Comparison of ENCODE assay signal across 9 cellular contexts in genomic region chr6:112618796-112619195, GRCh38.
A peak's percentile ranks its signal among the peaks of the same experiment; 100 is the strongest.
DNase-seq lines count a peak whose midpoint lies in the region; ATAC-seq, FAIRE-seq and TF ChIP-seq lines count a peak whose summit lies in the region.
"Had no signal": no experiment of that assay in that cellular context is flagged by ENCODE, and none has a peak within 500 bp of the region (broad histone marks: within the 10 kb centered on the region; RNA-seq: fewer than 3 reads in every experiment).

No MANE protein-coding gene starts in this region.

- H4K8ac ChIP-seq in H1 (ENCODE audit: extremely low read depth, insufficient read depth, low read length), result no peak overlapping the region

- no peaks in the 10 kb centered on the region for H3F3A ChIP-seq in GM23248 (ENCODE audit: insufficient read depth)

- H2BK120ac ChIP-seq in H1 (replicated peaks; ENCODE audit: low read depth, low read length), result no peak overlapping the region

- intact Hi-C loops in ovary (cut with DNase I) (no loop called here), gastrocnemius medialis (cut with DNase I; ENCODE audit: low total_unique reads) (no loop called here)

- no peaks in the 10 kb centered on the region for H3K36me3 ChIP-seq in GM23248 (ENCODE audit: low read depth)
- no peaks in the 10 kb centered on the region for H3K36me3 ChIP-seq in H1 (ENCODE audit: control insufficient read depth in 2 of 4, insufficient read depth in 4 of 4, low read length in 3 of 4)
- H3K36me3 ChIP-seq in ovary, result no peaks in the 10 kb centered on the region
- H3K36me3 ChIP-seq in gastrocnemius medialis, result no peaks in the 10 kb centered on the region

- TF ChIP-seq EP300 in H1 (IDR thresholded peaks at IDR 0.05; ENCODE audit: borderline replicate concordance in 1 of 2, low read depth in 2 of 2, low read length in 2 of 2), result no peak
- no peak for TF ChIP-seq EP300 in ovary (IDR thresholded peaks at IDR 0.05)

- peak; percentile 28 for FAIRE-seq in H1 (lab: Jason Lieb, UNC)

- H3K4me2 ChIP-seq in GM23248 (ENCODE audit: unreplicated experiment) (no peak overlapping the region), H1 (ENCODE audit: insufficient read depth in 1 of 2, low read depth in 2 of 2, low read length in 2 of 2) (no peak overlapping the region)

- H3K56ac ChIP-seq in H1 (replicated peaks; ENCODE audit: insufficient read length, low read depth, low read length), result no peak overlapping the region

- H3K4me1 Mint-ChIP-seq in activated CD8-positive, alpha-beta T cell treated with anti-CD3 and anti-CD28 coated beads, Interleukin-2, amount 10 ng/mL, durations not matched to agents 7 days and 5 days (ENCODE audit: low read depth), result no peaks in the 10 kb centered on the region
- H3K4me1 Mint-ChIP-seq: activated naive CD4-positive, alpha-beta T cell treated with anti-CD3 and anti-CD28 coated beads, Interleukin-2, amount 50 U/mL, for 24 hours had no signal

- no peak for ATAC-seq in gastrocnemius medialis
- ATAC-seq in activated CD8-positive, alpha-beta T cell treated with anti-CD3 and anti-CD28 coated beads, Interleukin-2, amount 10 ng/mL, durations not matched to agents 7 days and 5 days, result no peak

- no peak overlapping the region for H3K18ac ChIP-seq in H1 (ENCODE audit: extremely low read depth, low read length)

- H3K27me3 ChIP-seq in GM23248 (replicated peaks; ENCODE audit: insufficient read depth) (no peaks in the 10 kb centered on the region), H1 (replicated peaks in 1 of 4; ENCODE audit: control insufficient read depth in 3 of 4, extremely low read depth in 1 of 4, insufficient read depth in 3 of 4, low read length in 3 of 4) (no peaks in the 10 kb centered on the region), ovary (no peaks in the 10 kb centered on the region), gastrocnemius medialis (no peaks in the 10 kb centered on the region)

- TF ChIP-seq POLR2A in H1 (IDR thresholded peaks at IDR 0.05; ENCODE audit: control extremely low read depth in 1 of 2, low read depth in 2 of 2, low read length in 2 of 2) (no peak), ovary (IDR thresholded peaks at IDR 0.05) (no peak), gastrocnemius medialis (IDR thresholded peaks at IDR 0.05) (no peak)

- no peak overlapping the region for H3K23ac ChIP-seq in H1 (ENCODE audit: insufficient read length)

- H2BK12ac ChIP-seq in H1 (ENCODE audit: low read depth, low read length), result no peak overlapping the region

- H3K4me3 Mint-ChIP-seq in activated CD8-positive, alpha-beta T cell treated with anti-CD3 and anti-CD28 coated beads, Interleukin-2, amount 10 ng/mL, durations not matched to agents 7 days and 5 days, result no peak overlapping the region
- H3K4me3 Mint-ChIP-seq: activated naive CD4-positive, alpha-beta T cell treated with anti-CD3 and anti-CD28 coated beads, Interleukin-2, amount 50 U/mL, for 24 hours had no signal

- H3K9me2 ChIP-seq in GM23248 (ENCODE audit: insufficient read depth), result no peaks in the 10 kb centered on the region

- POLR2A ChIA-PET in H1 (lab: Charles Lee; ENCODE audit: partially characterized antibody), result no interaction called here
- POLR2A ChIA-PET in activated CD8-positive, alpha-beta T cell treated with anti-CD3 and anti-CD28 coated beads, Interleukin-2, amount 10 ng/mL, durations not matched to agents 7 days and 5 days (lab: Charles Lee), result no interaction called here

- TF ChIP-seq RAD21 in H1 (IDR thresholded peaks at IDR 0.05 in 1 of 2, conservative IDR thresholded peaks at IDR 0.05 in 1 of 2; ENCODE audit: low read depth in 2 of 2, low read length in 2 of 2), result peak; percentile 71 to 77

- H3K23me2 ChIP-seq in H1 (ENCODE audit: low read depth, low read length), result no peaks in the 10 kb centered on the region

- H3K27ac Mint-ChIP-seq in activated CD8-positive, alpha-beta T cell treated with anti-CD3 and anti-CD28 coated beads, Interleukin-2, amount 10 ng/mL, durations not matched to agents 7 days and 5 days, result no peak overlapping the region
- H3K27ac Mint-ChIP-seq: activated naive CD4-positive, alpha-beta T cell treated with anti-CD3 and anti-CD28 coated beads, Interleukin-2, amount 50 U/mL, for 24 hours had no signal

- DNase-seq in GM23248, result peak; percentile 25
- DNase-seq in M059J (ENCODE audit: low read depth), result peak; percentile 52
- DNase-seq in H1 (ENCODE audit: low read depth in 1 of 2, low spot score in 2 of 2), result no peak
- DNase-seq in ovary, result peak in 4 of 5 donors; percentile 22 to 46 (median 32)
- DNase-seq in gastrocnemius medialis, result no peak
- DNase-seq in COR-L47 (lab: John Stamatoyannopoulos, UW), result no peak
- DNase-seq in activated CD8-positive, alpha-beta T cell treated with anti-CD3 and anti-CD28 coated beads, Interleukin-2, amount 10 ng/mL, durations not matched to agents 7 days and 5 days, result no peak
- DNase-seq: activated CD4-positive, alpha-beta T cell treated with anti-CD3 and anti-CD28 coated beads for 1 hour had no signal

- no peak overlapping the region for H3K14ac ChIP-seq in H1 (ENCODE audit: insufficient read length)

- H3K4me3 ChIP-seq in GM23248 (no peak overlapping the region), H1 (ENCODE audit: extremely low read depth in 1 of 4, insufficient read depth in 2 of 4, low read depth in 3 of 4, low read length in 4 of 4) (no peak overlapping the region), ovary (no peak overlapping the region), gastrocnemius medialis (no peak overlapping the region)

- no peak overlapping the region for H2BK20ac ChIP-seq in H1 (ENCODE audit: low read length)

- no peak overlapping the region for H4K5ac ChIP-seq in H1 (ENCODE audit: insufficient read length, low read depth, low read length)

- H2BK15ac ChIP-seq in H1 (ENCODE audit: low read length), result no peak overlapping the region

- H3K79me1 ChIP-seq in H1 (ENCODE audit: low read depth, low read length), result no peaks in the 10 kb centered on the region

- no peaks in the 10 kb centered on the region for H3K36me3 Mint-ChIP-seq in activated CD8-positive, alpha-beta T cell treated with anti-CD3 and anti-CD28 coated beads, Interleukin-2, amount 10 ng/mL, durations not matched to agents 7 days and 5 days (ENCODE audit: low read depth)
- H3K36me3 Mint-ChIP-seq: activated naive CD4-positive, alpha-beta T cell treated with anti-CD3 and anti-CD28 coated beads, Interleukin-2, amount 50 U/mL, for 24 hours had no signal

- in situ Hi-C loops in GM23248 (cut with MboI), result no loop called here
- in situ Hi-C loops in gastrocnemius medialis (cut with MboI; ENCODE audit: low sequenced_read_pairs in 4 of 4), result no loop called here

- no peaks in the 10 kb centered on the region for H3K4me1 ChIP-seq in GM23248 (ENCODE audit: insufficient read depth)
- H3K4me1 ChIP-seq in H1 (replicated peaks in 1 of 4; ENCODE audit: control insufficient read depth in 3 of 4, insufficient read depth in 4 of 4, low read length in 3 of 4), result peaks cover 0 to 2% (median 0%) of the 10 kb centered on the region in 4 experiments; a peak in 1 of 7 replicates
- H3K4me1 ChIP-seq in ovary (ENCODE audit: insufficient read depth), result no peaks in the 10 kb centered on the region
- H3K4me1 ChIP-seq in gastrocnemius medialis, result no peaks in the 10 kb centered on the region

- peak; percentile 20 to 58 (median 44) for TF ChIP-seq CTCF in H1 (IDR thresholded peaks at IDR 0.05; ENCODE audit: control extremely low read depth in 1 of 3, insufficient read depth in 1 of 3, low read depth in 1 of 3, low read length in 3 of 3)
- TF ChIP-seq CTCF in ovary (IDR thresholded peaks at IDR 0.05), result no peak
- TF ChIP-seq CTCF in gastrocnemius medialis (IDR thresholded peaks at IDR 0.05 in 4 of 5, conservative IDR thresholded peaks at IDR 0.05 in 1 of 5), result no peak

- H3K27ac ChIP-seq in GM23248 (no peak overlapping the region), H1 (ENCODE audit: low read depth, low read length) (no peak overlapping the region), ovary (no peak overlapping the region), gastrocnemius medialis (no peak overlapping the region)

- H2AFZ ChIP-seq in GM23248, result no peak overlapping the region
- peak overlapping the region; percentile 56; the same call in 1 of the 2 replicates for H2AFZ ChIP-seq in H1 (ENCODE audit: low read length)

- H3K9me3 ChIP-seq in GM23248 (ENCODE audit: low read depth), result no peaks in the 10 kb centered on the region
- H3K9me3 ChIP-seq in H1 (ENCODE audit: insufficient read depth in 2 of 2, low read depth in 1 of 2, low read length in 1 of 2), result no peaks in the 10 kb centered on the region
- H3K9me3 ChIP-seq in ovary, result no peaks in the 10 kb centered on the region
- no peaks in the 10 kb centered on the region for H3K9me3 ChIP-seq in gastrocnemius medialis

- no peak overlapping the region for H4K91ac ChIP-seq in H1 (replicated peaks; ENCODE audit: insufficient read length, low read length)

- no peaks in the 10 kb centered on the region for H3K27me3 Mint-ChIP-seq in activated CD8-positive, alpha-beta T cell treated with anti-CD3 and anti-CD28 coated beads, Interleukin-2, amount 10 ng/mL, durations not matched to agents 7 days and 5 days (ENCODE audit: low read depth)
- H3K27me3 Mint-ChIP-seq: activated naive CD4-positive, alpha-beta T cell treated with anti-CD3 and anti-CD28 coated beads, Interleukin-2, amount 50 U/mL, for 24 hours had no signal

- no peaks in the 10 kb centered on the region for H3K9me3 Mint-ChIP-seq in activated CD8-positive, alpha-beta T cell treated with anti-CD3 and anti-CD28 coated beads, Interleukin-2, amount 10 ng/mL, durations not matched to agents 7 days and 5 days (ENCODE audit: insufficient read depth)

- WGBS in GM23248 (ENCODE audit: low coverage in 1 of 2, low lambda C conversion rate in 2 of 2, missing lambda C conversion rate in 2 of 2), 2 experiments, result 74 to 75% methylated on average over 3 of the region's 3 CpGs
- WGBS in H1 (ENCODE audit: extremely low coverage in 1 of 2, insufficient coverage in 1 of 2, insufficient read length in 1 of 2, insufficient replicate concordance in 2 of 2, low coverage in 1 of 2, low lambda C conversion rate in 2 of 2, missing lambda C conversion rate in 1 of 2), 2 experiments, result 58% methylated on average over 3 of the region's 3 CpGs; no CpG with 5 or more reads in 1 of the 2 experiments
- 37 to 45% (median 43%) methylated on average over 3 of the region's 3 CpGs for WGBS in ovary, 3 donors

- no peak overlapping the region for H3K4ac ChIP-seq in H1 (replicated peaks; ENCODE audit: insufficient read length, low read depth, low read length)

- H3K79me2 ChIP-seq in GM23248 (ENCODE audit: insufficient read depth) (no peaks in the 10 kb centered on the region), H1 (ENCODE audit: control insufficient read depth in 1 of 2, insufficient read depth in 2 of 2, low read length in 2 of 2) (no peaks in the 10 kb centered on the region)

- H3K9ac ChIP-seq in GM23248, result no peak overlapping the region
- no peak overlapping the region for H3K9ac ChIP-seq in H1 (replicated peaks in 1 of 4; ENCODE audit: extremely low read depth in 1 of 4, low read depth in 3 of 4, low read length in 3 of 4)

- H4K20me1 ChIP-seq in GM23248 (ENCODE audit: insufficient read depth) (no peaks in the 10 kb centered on the region), H1 (replicated peaks in 1 of 2; ENCODE audit: control insufficient read depth in 1 of 2, insufficient read depth in 2 of 2, low read length in 2 of 2) (no peaks in the 10 kb centered on the region)

- CTCF ChIA-PET in H1 (lab: Charles Lee; ENCODE audit: partially characterized antibody), result interaction anchor here (0.6 to 2.5 kb wide), 20 partner anchors 8 to 439 kb away, joined by 3 to 12 read pairs (median 4); no protein-coding TSS in a partner anchor
- CTCF ChIA-PET in activated CD8-positive, alpha-beta T cell treated with anti-CD3 and anti-CD28 coated beads, Interleukin-2, amount 10 ng/mL, durations not matched to agents 7 days and 5 days (lab: Charles Lee), result no interaction called here

- no peak overlapping the region for H2BK5ac ChIP-seq in H1 (ENCODE audit: low read depth, low read length)

- no peak overlapping the region for H2AK5ac ChIP-seq in H1 (ENCODE audit: low read depth, low read length)

Comparison
In these comparisons a context has a peak if more than half of its experiments do, and no peak if none do; other contexts are left out.
1. DNase-seq: peak in GM23248 (single experiment), M059J (single experiment) and ovary (4 of 5); none in H1 (0 of 2), gastrocnemius medialis (0 of 2), COR-L47 (single experiment) and activated CD8-positive, alpha-beta T cell treated with anti-CD3 and anti-CD28 coated beads, Interleukin-2, amount 10 ng/mL, durations not matched to agents 7 days and 5 days (single experiment).
2. CTCF ChIP-seq: peak in H1 (3 of 3); none in ovary (0 of 3) and gastrocnemius medialis (0 of 5).